ENCODE assay signal across 17 cellular contexts in the genomic region with DNA sequence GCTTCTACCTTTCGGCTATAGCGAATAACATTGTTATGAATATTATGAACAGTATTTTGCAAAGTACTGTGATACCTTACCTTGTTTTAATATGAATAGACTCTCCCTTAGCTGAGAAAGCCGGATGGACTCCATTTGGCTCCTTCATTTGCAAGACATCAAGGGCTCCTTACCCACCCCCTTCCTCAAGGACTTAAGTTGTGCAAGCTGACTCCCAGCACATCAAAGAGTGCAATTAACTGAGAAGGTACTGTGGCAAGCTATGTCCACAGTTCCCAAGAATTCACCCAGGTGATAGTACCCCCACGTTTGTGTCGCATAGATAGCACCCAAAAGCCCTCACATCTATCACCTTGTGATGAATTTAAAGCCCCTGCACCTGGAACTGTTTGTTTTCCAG. TPM values are rescaled to one million over a fixed set of nuclear protein-coding genes. Genes with fewer than 3 reads are reported as not detected.
DNase-seq lines count a peak whose midpoint lies in the region; ATAC-seq, FAIRE-seq and TF ChIP-seq lines count a peak whose summit lies in the region.
"Had no signal": no experiment of that assay in that cellular context is flagged by ENCODE, and none has a peak within 500 bp of the region (broad histone marks: within the 10 kb centered on the region; RNA-seq: fewer than 3 reads in every experiment).

No MANE protein-coding gene starts in this region.

- no peak overlapping the region for H2BK12ac ChIP-seq in H1 (ENCODE audit: low read depth, low read length)

- no peak overlapping the region for H3K9ac ChIP-seq in HUES48 (ENCODE audit: low read depth, low read length)
- no peak overlapping the region for H3K9ac ChIP-seq in H1 (replicated peaks in 1 of 4; ENCODE audit: extremely low read depth in 1 of 4, low read depth in 3 of 4, low read length in 3 of 4)
- H3K9ac ChIP-seq: BLaER1 had no signal

- H3K23ac ChIP-seq in H1 (ENCODE audit: insufficient read length) = no peak overlapping the region

- peaks cover 7% of the 10 kb centered on the region; the same call in 1 of the 2 replicates for H3K27me3 ChIP-seq in HUES48 (ENCODE audit: control insufficient read depth, insufficient read depth, low read length)
- H3K27me3 ChIP-seq in H1 (replicated peaks in 1 of 4; ENCODE audit: control insufficient read depth in 3 of 4, extremely low read depth in 1 of 4, insufficient read depth in 3 of 4, low read length in 3 of 4) = no peaks in the 10 kb centered on the region
- peaks cover 0 to 53% (median 5%) of the 10 kb centered on the region in 45 donors for H3K27me3 ChIP-seq in dorsolateral prefrontal cortex
- no peaks in the 10 kb centered on the region for H3K27me3 ChIP-seq in gastroesophageal sphincter
- H3K27me3 ChIP-seq: BLaER1 had no signal

- H2AK5ac ChIP-seq in H1 (ENCODE audit: low read depth, low read length) = no peak overlapping the region

- no peaks in the 10 kb centered on the region for H3K79me1 ChIP-seq in H1 (ENCODE audit: low read depth, low read length)

- H3K27ac ChIP-seq in HUES48 (ENCODE audit: low read depth, low read length) (peak overlapping the region; percentile 67), H1 (ENCODE audit: low read depth, low read length) (no peak overlapping the region), dorsolateral prefrontal cortex (no peak overlapping the region), gastroesophageal sphincter (no peak overlapping the region)
- H3K27ac ChIP-seq: BLaER1 had no signal

- H2BK5ac ChIP-seq in H1 (ENCODE audit: low read depth, low read length) = peak overlapping the region; percentile 61; the same call in 1 of the 2 replicates

- peaks cover 56% of the 10 kb centered on the region for H3K4me1 ChIP-seq in HUES48 (ENCODE audit: control insufficient read depth, insufficient read depth, low read length)
- H3K4me1 ChIP-seq in H1 (replicated peaks in 1 of 4; ENCODE audit: control insufficient read depth in 3 of 4, insufficient read depth in 4 of 4, low read length in 3 of 4) = peaks cover 9 to 31% (median 17%) of the 10 kb centered on the region in 4 experiments; a peak in 6 of 7 replicates
- peaks cover 0 to 22% (median 0%) of the 10 kb centered on the region in 3 donors for H3K4me1 ChIP-seq in gastroesophageal sphincter

- H4K5ac ChIP-seq in H1 (ENCODE audit: insufficient read length, low read depth, low read length) = no peak overlapping the region

- no peak overlapping the region for H3K14ac ChIP-seq in H1 (ENCODE audit: insufficient read length)

- H2BK20ac ChIP-seq in H1 (ENCODE audit: low read length) = 0 out of 2 replicates have a peak overlapping the region, but pooled peaks have one; percentile 88

- no peak for ATAC-seq in gastroesophageal sphincter
- ATAC-seq: GM12878 had no signal

- TF ChIP-seq EP300 in H1 (IDR thresholded peaks at IDR 0.05; ENCODE audit: borderline replicate concordance in 1 of 2, low read depth in 2 of 2, low read length in 2 of 2) = no peak
- no peak for TF ChIP-seq EP300 in gastroesophageal sphincter (IDR thresholded peaks at IDR 0.05)

- H3K9me3 Mint-ChIP-seq in osteocyte (ENCODE audit: unreplicated experiment) = no peaks in the 10 kb centered on the region

- no peak overlapping the region for H4K8ac ChIP-seq in H1 (ENCODE audit: extremely low read depth, insufficient read depth, low read length)

- peak; percentile 55 for DNase-seq in ELF-1 (ENCODE audit: low read depth, low spot score)
- no peak for DNase-seq in H1 (ENCODE audit: low read depth in 1 of 2, low spot score in 2 of 2)
- DNase-seq in dorsolateral prefrontal cortex = no peak
- no peak for DNase-seq in osteocyte (ENCODE audit: extremely low spot score, unreplicated experiment)
- no peak for DNase-seq in NOMO-1 treated with dmso at 0.1 percent for 144 hours (lab: John Stamatoyannopoulos, UW; ENCODE audit: unreplicated experiment)
- DNase-seq: 8988T, AML-193, DMS53, H7 had no signal

- H3K56ac ChIP-seq in H1 (replicated peaks; ENCODE audit: insufficient read length, low read depth, low read length) = no peak overlapping the region

- H2BK120ac ChIP-seq in H1 (replicated peaks; ENCODE audit: low read depth, low read length) = no peak overlapping the region

- H3K4me2 ChIP-seq in H1 (ENCODE audit: insufficient read depth in 1 of 2, low read depth in 2 of 2, low read length in 2 of 2) = peak overlapping the region; percentile 59 to 73
- H3K4me2 ChIP-seq: BLaER1 had no signal

- no peak overlapping the region for H2BK15ac ChIP-seq in H1 (ENCODE audit: low read length)

- no peak for TF ChIP-seq CTCF in H1 (IDR thresholded peaks at IDR 0.05; ENCODE audit: control extremely low read depth in 1 of 3, insufficient read depth in 1 of 3, low read depth in 1 of 3, low read length in 3 of 3)
- TF ChIP-seq CTCF in dorsolateral prefrontal cortex (IDR thresholded peaks at IDR 0.05 in 54 of 56, conservative IDR thresholded peaks at IDR 0.05 in 2 of 56; ENCODE audit: low read depth in 1 of 56, partially characterized antibody in 56 of 56) = no peak
- no peak for TF ChIP-seq CTCF in osteocyte (IDR thresholded peaks at IDR 0.05)
- TF ChIP-seq CTCF in gastroesophageal sphincter (IDR thresholded peaks at IDR 0.05) = no peak

- POLR2A ChIA-PET in H1 (lab: Charles Lee; ENCODE audit: partially characterized antibody) = interaction anchor here (0.6 kb wide), 1 partner anchor 37 kb away, joined by 3 read pairs; no protein-coding TSS in a partner anchor

- no peaks in the 10 kb centered on the region for H3K9me3 ChIP-seq in HUES48 (ENCODE audit: control insufficient read depth, insufficient read depth, low read length)
- H3K9me3 ChIP-seq in H1 (ENCODE audit: insufficient read depth in 2 of 2, low read depth in 1 of 2, low read length in 1 of 2) = no peaks in the 10 kb centered on the region
- no peaks in the 10 kb centered on the region for H3K9me3 ChIP-seq in iPS-18c (ENCODE audit: control insufficient read depth, insufficient read depth, low read length)
- H3K9me3 ChIP-seq in gastroesophageal sphincter = peaks cover 0 to under 1% (median 0%) of the 10 kb centered on the region in 3 donors

- H2AFZ ChIP-seq in H1 (ENCODE audit: low read length) = no peak overlapping the region

- H3K23me2 ChIP-seq in H1 (ENCODE audit: low read depth, low read length) = no peaks in the 10 kb centered on the region

- CTCF ChIA-PET in H1 (lab: Charles Lee; ENCODE audit: partially characterized antibody) = interaction anchor here (0.7 to 0.9 kb wide), 3 partner anchors 43 to 924 kb away, joined by 3 to 5 read pairs (median 4); no protein-coding TSS in a partner anchor

- intact Hi-C loops in dorsolateral prefrontal cortex (cut with DNase I) = no loop called here

- H3K36me3 Mint-ChIP-seq in osteocyte (ENCODE audit: unreplicated experiment) = no peaks in the 10 kb centered on the region

- no peak overlapping the region for H3K4me3 Mint-ChIP-seq in osteocyte (ENCODE audit: unreplicated experiment)

- H3K4me3 ChIP-seq in HUES48 (ENCODE audit: low read depth, low read length) = peak overlapping the region; percentile 29; the same call in 1 of the 2 replicates
- peak overlapping the region in 2 of 4 experiments; percentile 10 to 50; a peak in 3 of 8 replicates for H3K4me3 ChIP-seq in H1 (ENCODE audit: extremely low read depth in 1 of 4, insufficient read depth in 2 of 4, low read depth in 3 of 4, low read length in 4 of 4)
- H3K4me3 ChIP-seq in iPS-18c (ENCODE audit: insufficient read depth, low read depth, low read length) = peak overlapping the region; percentile 15; the same call in 1 of the 2 replicates
- no peak overlapping the region for H3K4me3 ChIP-seq in dorsolateral prefrontal cortex
- no peak overlapping the region for H3K4me3 ChIP-seq in gastroesophageal sphincter
- H3K4me3 ChIP-seq: BLaER1, GM12878 had no signal

- H4K91ac ChIP-seq in H1 (replicated peaks; ENCODE audit: insufficient read length, low read length) = no peak overlapping the region

- H3K4me1 Mint-ChIP-seq in osteocyte (ENCODE audit: unreplicated experiment) = no peaks in the 10 kb centered on the region

- FAIRE-seq in H1 (lab: Jason Lieb, UNC) = peak; percentile 24
- FAIRE-seq: GM12878, GM18507 had no signal

- no peak overlapping the region for H3K4ac ChIP-seq in H1 (replicated peaks; ENCODE audit: insufficient read length, low read depth, low read length)

- WGBS in H1 (ENCODE audit: extremely low coverage in 1 of 2, insufficient coverage in 1 of 2, insufficient read length in 1 of 2, insufficient replicate concordance in 2 of 2, low coverage in 1 of 2, low lambda C conversion rate in 2 of 2, missing lambda C conversion rate in 1 of 2), 2 experiments = 5% methylated on average over 5 of the region's 5 CpGs; no CpG with 5 or more reads in 1 of the 2 experiments
- WGBS in gastroesophageal sphincter (ENCODE audit: low coverage in 1 of 2), 2 donors = 46 to 72% methylated on average over 4 to 5 of the region's 5 CpGs

- TF ChIP-seq POLR2A in H1 (IDR thresholded peaks at IDR 0.05; ENCODE audit: control extremely low read depth in 1 of 2, low read depth in 2 of 2, low read length in 2 of 2) (no peak), gastroesophageal sphincter (IDR thresholded peaks at IDR 0.05) (no peak)

- peaks cover 20% of the 10 kb centered on the region for H3K27me3 Mint-ChIP-seq in osteocyte (ENCODE audit: unreplicated experiment)

- H3K27ac Mint-ChIP-seq in osteocyte (ENCODE audit: unreplicated experiment) = no peak overlapping the region

- no peak overlapping the region for H3K18ac ChIP-seq in H1 (ENCODE audit: extremely low read depth, low read length)

- H3K79me2 ChIP-seq in H1 (ENCODE audit: control insufficient read depth in 1 of 2, insufficient read depth in 2 of 2, low read length in 2 of 2) = no peaks in the 10 kb centered on the region

- H3K36me3 ChIP-seq in HUES48 (ENCODE audit: control insufficient read depth, insufficient read depth, low read length) (no peaks in the 10 kb centered on the region), H1 (ENCODE audit: control insufficient read depth in 2 of 4, insufficient read depth in 4 of 4, low read length in 3 of 4) (no peaks in the 10 kb centered on the region), gastroesophageal sphincter (no peaks in the 10 kb centered on the region)
- H3K36me3 ChIP-seq: BLaER1 had no signal

- no peaks in the 10 kb centered on the region for H4K20me1 ChIP-seq in H1 (replicated peaks in 1 of 2; ENCODE audit: control insufficient read depth in 1 of 2, insufficient read depth in 2 of 2, low read length in 2 of 2)
- H4K20me1 ChIP-seq: BLaER1 had no signal

- no peak for TF ChIP-seq RAD21 in H1 (IDR thresholded peaks at IDR 0.05 in 1 of 2, conservative IDR thresholded peaks at IDR 0.05 in 1 of 2; ENCODE audit: low read depth in 2 of 2, low read length in 2 of 2)

RNA-seq across cellular contexts. Expression of a gene that starts 11.2 kb away (rescaled TPM):
- not detected in 2 replicates for total RNA-seq in H1 (2021; fragmentation: NEBNext Ultra II Directional; extraction: Animal tissue kit (Norgen Biotek cat#: 25700))
- not detected in 2 replicates for polyA plus RNA-seq in H1 (2011; rRNA removed)
- polyA plus RNA-seq in H1 (2011; cell fraction: cytosol; rRNA removed) = not detected
- not detected for polyA plus RNA-seq in H1 (2011; cell fraction: nucleus; rRNA removed)
- polyA plus RNA-seq in H1 (2012, experiment 1 of 2) = not detected in 4 replicates
- not detected for polyA plus RNA-seq in H1 (2012, experiment 2 of 2)
- polyA plus RNA-seq in H1 (2013, experiment 1 of 2) = not detected
- polyA plus RNA-seq in H1 (2013, experiment 2 of 2) = not detected
- not detected in 2 replicates for polyA minus RNA-seq in H1 (2011; rRNA and poly(A)+ RNA removed)
- polyA minus RNA-seq in H1 (2011; cell fraction: cytosol; rRNA and poly(A)+ RNA removed) = not detected
- polyA minus RNA-seq in H1 (2011; cell fraction: nucleus; rRNA and poly(A)+ RNA removed) = not detected
- total RNA-seq in dorsolateral prefrontal cortex (not detected), osteocyte (not detected in 2 replicates), gastroesophageal sphincter (1 to 10 TPM in 1 of 4 donors, not detected in 3; 1.9 TPM)
- total RNA-seq: G401, GM12878, H7, HT-29 had no signal
- polyA plus RNA-seq: GM12878 had no signal

RNA-seq across cellular contexts. Expression of a gene that starts 41.8 kb away (rescaled TPM):
- total RNA-seq in H1 (2021; fragmentation: NEBNext Ultra II Directional; extraction: Animal tissue kit (Norgen Biotek cat#: 25700)) = not detected in 2 replicates
- not detected in 2 replicates for polyA plus RNA-seq in H1 (2011; rRNA removed)
- polyA plus RNA-seq in H1 (2011; cell fraction: cytosol; rRNA removed) = not detected
- polyA plus RNA-seq in H1 (2011; cell fraction: nucleus; rRNA removed) = not detected
- polyA plus RNA-seq in H1 (2012, experiment 1 of 2) = not detected in 4 replicates
- not detected for polyA plus RNA-seq in H1 (2012, experiment 2 of 2)
- polyA plus RNA-seq in H1 (2013, experiment 1 of 2) = not detected
- not detected for polyA plus RNA-seq in H1 (2013, experiment 2 of 2)
- polyA minus RNA-seq in H1 (2011; rRNA and poly(A)+ RNA removed) = not detected in 2 replicates
- polyA minus RNA-seq in H1 (2011; cell fraction: cytosol; rRNA and poly(A)+ RNA removed) = not detected
- not detected for polyA minus RNA-seq in H1 (2011; cell fraction: nucleus; rRNA and poly(A)+ RNA removed)
- total RNA-seq in dorsolateral prefrontal cortex (not detected), osteocyte (not detected in 2 replicates), gastroesophageal sphincter (under 1 TPM in 2 of 4 donors, not detected in 2; 0.54 to 0.87 TPM)
- total RNA-seq: G401, GM12878, H7, HT-29 had no signal
- polyA plus RNA-seq: GM12878 had no signal

Comparison
In these comparisons a context has a peak if more than half of its experiments do, and no peak if none do; other contexts are left out.
1. H3K4me3 ChIP-seq: peak in HUES48 (single experiment) and iPS-18c (single experiment); none in dorsolateral prefrontal cortex (0 of 59) and gastroesophageal sphincter (0 of 2).